Comparison of ENCODE assay signal across 10 cellular contexts in genomic region chr1:243587823-243588560, GRCh38.
A peak's percentile ranks its signal among the peaks of the same experiment; 100 is the strongest.
DNase-seq lines count a peak whose midpoint lies in the region; ATAC-seq, FAIRE-seq and TF ChIP-seq lines count a peak whose summit lies in the region.
"Had no signal": no experiment of that assay in that cellular context is flagged by ENCODE, and none has a peak within 500 bp of the region (broad histone marks: within the 10 kb centered on the region; RNA-seq: fewer than 3 reads in every experiment).

No MANE protein-coding gene starts in this region.

- H3K4me1 ChIP-seq in heart left ventricle, result no peaks in the 10 kb centered on the region
- no peaks in the 10 kb centered on the region for H3K4me1 ChIP-seq in esophagus squamous epithelium
- H3K4me1 ChIP-seq in CD8-positive, alpha-beta memory T cell (ENCODE audit: insufficient read depth, low read length), result no peaks in the 10 kb centered on the region
- H3K4me1 ChIP-seq: ascending aorta, sigmoid colon had no signal

- POLR2A ChIA-PET in CD8-positive, alpha-beta memory T cell (lab: Charles Lee), result no interaction called here

- peak; percentile 67 to 95 for ATAC-seq in natural killer cell treated with Interleukin-12 subunit alpha and Interleukin-12 subunit beta and Interleukin-15 and Interleukin-18, amount 100 ng/mL, for 72 hours
- no peak for ATAC-seq in natural killer cell
- ATAC-seq in HG03439 (IDR thresholded peaks at IDR 0.05; ENCODE audit: unreplicated experiment), result peak; percentile 88
- ATAC-seq in heart left ventricle, result no peak

- CTCF ChIA-PET in CD8-positive, alpha-beta memory T cell (lab: Charles Lee), result no interaction called here

- H3K9me3 ChIP-seq in heart left ventricle (peaks cover 0 to 63% (median 22%) of the 10 kb centered on the region in 12 donors), esophagus squamous epithelium (peaks cover 0 to 16% (median 0%) of the 10 kb centered on the region in 3 donors)
- no peaks in the 10 kb centered on the region for H3K9me3 ChIP-seq in CD8-positive, alpha-beta memory T cell (ENCODE audit: low read length)

- peaks cover 0 to 7% (median 0%) of the 10 kb centered on the region in 9 donors for H3K36me3 ChIP-seq in heart left ventricle
- H3K36me3 ChIP-seq in esophagus squamous epithelium, result peaks cover 0 to 9% (median 0%) of the 10 kb centered on the region in 3 donors
- no peaks in the 10 kb centered on the region for H3K36me3 ChIP-seq in CD8-positive, alpha-beta memory T cell (ENCODE audit: insufficient read depth, low read length)
- H3K36me3 ChIP-seq: sigmoid colon had no signal

- H3K27me3 Mint-ChIP-seq in natural killer cell treated with Interleukin-12 subunit alpha and Interleukin-12 subunit beta and Interleukin-15 and Interleukin-18, amount 100 ng/mL, for 72 hours, result no peaks in the 10 kb centered on the region
- no peaks in the 10 kb centered on the region for H3K27me3 Mint-ChIP-seq in natural killer cell (ENCODE audit: low read depth in 2 of 2)
- no peaks in the 10 kb centered on the region for H3K27me3 Mint-ChIP-seq in CD8-positive, alpha-beta memory T cell

- peaks cover 53% of the 10 kb centered on the region for H3K36me3 Mint-ChIP-seq in natural killer cell treated with Interleukin-12 subunit alpha and Interleukin-12 subunit beta and Interleukin-15 and Interleukin-18, amount 100 ng/mL, for 72 hours
- peaks cover 26% of the 10 kb centered on the region for H3K36me3 Mint-ChIP-seq in natural killer cell
- peaks cover 37 to 73% (median 63%) of the 10 kb centered on the region in 3 donors for H3K36me3 Mint-ChIP-seq in CD8-positive, alpha-beta memory T cell

- no peak overlapping the region for H3K27ac ChIP-seq in heart left ventricle
- no peak overlapping the region for H3K27ac ChIP-seq in esophagus squamous epithelium
- H3K27ac ChIP-seq in CD8-positive, alpha-beta memory T cell (ENCODE audit: low read depth, low read length), result no peak overlapping the region
- H3K27ac ChIP-seq: ascending aorta, sigmoid colon had no signal

- no peak for TF ChIP-seq POLR2A in H54 (IDR thresholded peaks at IDR 0.05; ENCODE audit: low read depth, low read length)
- no peak for TF ChIP-seq POLR2A in heart left ventricle (IDR thresholded peaks at IDR 0.05)
- no peak for TF ChIP-seq POLR2A in esophagus squamous epithelium (IDR thresholded peaks at IDR 0.05)

- TF ChIP-seq CTCF in natural killer cell (IDR thresholded peaks at IDR 0.05) (no peak), heart left ventricle (IDR thresholded peaks at IDR 0.05) (no peak), esophagus squamous epithelium (IDR thresholded peaks at IDR 0.05) (no peak)

- intact Hi-C loops in natural killer cell (cut with micrococcal nuclease) (no loop called here), heart left ventricle (cut with DNase I) (no loop called here), esophagus squamous epithelium (cut with DNase I) (no loop called here)

- H3K4me3 Mint-ChIP-seq in natural killer cell treated with Interleukin-12 subunit alpha and Interleukin-12 subunit beta and Interleukin-15 and Interleukin-18, amount 100 ng/mL, for 72 hours, result peak overlapping the region; percentile 74
- H3K4me3 Mint-ChIP-seq in natural killer cell, result no peak overlapping the region
- peak overlapping the region in 1 of 7 donors; percentile 1 for H3K4me3 Mint-ChIP-seq in CD8-positive, alpha-beta memory T cell

- 93 to 96% (median 95%) methylated on average over 4 of the region's 4 CpGs for WGBS in heart left ventricle, 4 donors
- WGBS in esophagus squamous epithelium, 2 donors, result 75 to 78% methylated on average over 4 of the region's 4 CpGs

- H3K4me3 ChIP-seq in heart left ventricle, result no peak overlapping the region
- no peak overlapping the region for H3K4me3 ChIP-seq in esophagus squamous epithelium
- no peak overlapping the region for H3K4me3 ChIP-seq in CD8-positive, alpha-beta memory T cell (ENCODE audit: low read length)
- H3K4me3 ChIP-seq: ascending aorta, sigmoid colon had no signal

- no peak for DNase-seq in natural killer cell treated with Interleukin-12 subunit alpha and Interleukin-12 subunit beta and Interleukin-15 and Interleukin-18, amount 100 ng/mL, for 72 hours (ENCODE audit: low spot score)
- DNase-seq in natural killer cell (no peak), H54 (ENCODE audit: insufficient read length, low spot score) (no peak), heart left ventricle (no peak), urothelium cell line (ENCODE audit: low spot score) (no peak), esophagus squamous epithelium (lab: John Stamatoyannopoulos, UW) (no peak)
- no peak for DNase-seq in CD8-positive, alpha-beta memory T cell
- DNase-seq: sigmoid colon had no signal

- peak overlapping the region; percentile 36 to 85 for H3K27ac Mint-ChIP-seq in natural killer cell treated with Interleukin-12 subunit alpha and Interleukin-12 subunit beta and Interleukin-15 and Interleukin-18, amount 100 ng/mL, for 72 hours
- no peak overlapping the region for H3K27ac Mint-ChIP-seq in natural killer cell
- H3K27ac Mint-ChIP-seq in CD8-positive, alpha-beta memory T cell, result peak overlapping the region in 1 of 8 donors; percentile 55

- peak; percentile 11 for FAIRE-seq in H54 (lab: Jason Lieb, UNC)
- no peak for FAIRE-seq in urothelium cell line (lab: Jason Lieb, UNC)

- H3K9me3 Mint-ChIP-seq in natural killer cell treated with Interleukin-12 subunit alpha and Interleukin-12 subunit beta and Interleukin-15 and Interleukin-18, amount 100 ng/mL, for 72 hours, result peaks cover 10% of the 10 kb centered on the region
- H3K9me3 Mint-ChIP-seq in natural killer cell, result peaks cover 0 to 4% of the 10 kb centered on the region in 2 donors
- peaks cover 7 to 28% (median 25%) of the 10 kb centered on the region in 5 donors for H3K9me3 Mint-ChIP-seq in CD8-positive, alpha-beta memory T cell

- H3K27me3 ChIP-seq in heart left ventricle (no peaks in the 10 kb centered on the region), esophagus squamous epithelium (no peaks in the 10 kb centered on the region)
- H3K27me3 ChIP-seq in CD8-positive, alpha-beta memory T cell (ENCODE audit: insufficient read depth, low read length, poor library complexity, severe bottlenecking), result no peaks in the 10 kb centered on the region
- H3K27me3 ChIP-seq: ascending aorta, sigmoid colon had no signal

- peaks cover 13 to 41% of the 10 kb centered on the region in 2 donors for H3K4me1 Mint-ChIP-seq in natural killer cell treated with Interleukin-12 subunit alpha and Interleukin-12 subunit beta and Interleukin-15 and Interleukin-18, amount 100 ng/mL, for 72 hours (ENCODE audit: low read depth in 2 of 2)
- H3K4me1 Mint-ChIP-seq in natural killer cell, result peaks cover 15 to 16% of the 10 kb centered on the region in 2 donors
- peaks cover 14 to 52% (median 51%) of the 10 kb centered on the region in 3 donors for H3K4me1 Mint-ChIP-seq in CD8-positive, alpha-beta memory T cell

Comparison
In these comparisons a context has a peak if more than half of its experiments do, and no peak if none do; other contexts are left out.
1. ATAC-seq: peak in natural killer cell treated with Interleukin-12 subunit alpha and Interleukin-12 subunit beta and Interleukin-15 and Interleukin-18, amount 100 ng/mL, for 72 hours (2 of 2) and HG03439 (single experiment); none in natural killer cell (0 of 3) and heart left ventricle (0 of 4).
2. H3K27ac Mint-ChIP-seq: peak in natural killer cell treated with Interleukin-12 subunit alpha and Interleukin-12 subunit beta and Interleukin-15 and Interleukin-18, amount 100 ng/mL, for 72 hours (2 of 2); none in natural killer cell (0 of 2).